Comparison of ENCODE assay signal across 9 cellular contexts in genomic region chr18:43279015-43279758, GRCh38. TPM values are rescaled to one million over a fixed set of nuclear protein-coding genes. Genes with fewer than 3 reads are reported as not detected.
DNase-seq lines count a peak whose midpoint lies in the region; ATAC-seq and TF ChIP-seq lines count a peak whose summit lies in the region.
"Had no signal": no experiment of that assay in that cellular context is flagged by ENCODE, and none has a peak within 500 bp of the region (broad histone marks: within the 10 kb centered on the region; RNA-seq: fewer than 3 reads in every experiment).

No MANE protein-coding gene starts in this region.

- no peaks in the 10 kb centered on the region for H3K4me1 ChIP-seq in Karpas-422 (ENCODE audit: low read length)

- H3K9ac ChIP-seq in Karpas-422 (ENCODE audit: low read length) = no peak overlapping the region

- H3K9me3 ChIP-seq in Karpas-422 (ENCODE audit: low read length) = no peaks in the 10 kb centered on the region

- peak; percentile 64 for ATAC-seq in GM18505 (IDR thresholded peaks at IDR 0.05; ENCODE audit: unreplicated experiment)
- ATAC-seq in GM21717 (IDR thresholded peaks at IDR 0.05; ENCODE audit: unreplicated experiment) = no peak
- ATAC-seq in HG03439 (IDR thresholded peaks at IDR 0.05; ENCODE audit: unreplicated experiment) = no peak

- no peaks in the 10 kb centered on the region for H3K36me3 Mint-ChIP-seq in CD14-positive monocyte

- no peak overlapping the region for H3K4me2 ChIP-seq in Karpas-422 (ENCODE audit: low read depth, low read length, poor library complexity, severe bottlenecking)

- no peaks in the 10 kb centered on the region for H3K36me3 ChIP-seq in Karpas-422 (ENCODE audit: insufficient read depth, low read length)

- H2AFZ ChIP-seq in Karpas-422 (ENCODE audit: low read length) = no peak overlapping the region

- H3K9me2 ChIP-seq in Karpas-422 (replicated peaks; ENCODE audit: insufficient read depth, low read length) = no peaks in the 10 kb centered on the region

- H3K79me2 ChIP-seq in Karpas-422 (ENCODE audit: low read length) = no peaks in the 10 kb centered on the region

- no peaks in the 10 kb centered on the region for H3K4me1 Mint-ChIP-seq in CD14-positive monocyte
- H3K4me1 Mint-ChIP-seq: activated B cell treated with CpG ODN at 0.5 μM for 24 hours had no signal

- no peak for TF ChIP-seq CTCF in CD14-positive monocyte (IDR thresholded peaks at IDR 0.05)

- no peaks in the 10 kb centered on the region for H3K9me3 Mint-ChIP-seq in CD14-positive monocyte
- H3K9me3 Mint-ChIP-seq: activated B cell treated with CpG ODN at 0.5 μM for 24 hours had no signal

- no peak overlapping the region for H3K27ac Mint-ChIP-seq in CD14-positive monocyte
- H3K27ac Mint-ChIP-seq: activated B cell treated with CpG ODN at 0.5 μM for 24 hours had no signal

- no peak for TF ChIP-seq POLR2A in GM18505 (IDR thresholded peaks at IDR 0.05; ENCODE audit: borderline replicate concordance, extremely low read depth, insufficient read depth, insufficient read length)

- no peak overlapping the region for H3K27ac ChIP-seq in Karpas-422 (ENCODE audit: low read length)

- H4K20me1 ChIP-seq in Karpas-422 (ENCODE audit: insufficient read depth, low read depth, low read length) = no peaks in the 10 kb centered on the region

- DNase-seq in Karpas-422 = peak; percentile 58
- peak; percentile 78 for DNase-seq in OCI-M1 (lab: John Stamatoyannopoulos, UW)
- DNase-seq in kidney glomerular epithelial cell (lab: John Stamatoyannopoulos, UW) = peak; percentile 9
- no peak for DNase-seq in CD14-positive monocyte (ENCODE audit: low spot score)
- no peak for DNase-seq in NOMO-1 treated with dmso at 0.1 percent for 144 hours (lab: John Stamatoyannopoulos, UW; ENCODE audit: unreplicated experiment)
- DNase-seq: activated B cell treated with CpG ODN at 0.5 μM for 24 hours had no signal

- no peak overlapping the region for H3K4me3 ChIP-seq in Karpas-422 (ENCODE audit: low read length)

- H3K27me3 Mint-ChIP-seq in CD14-positive monocyte (ENCODE audit: low read depth in 3 of 3) = peaks cover 4 to 16% (median 15%) of the 10 kb centered on the region in 3 donors

- no peak overlapping the region for H3K4me3 Mint-ChIP-seq in CD14-positive monocyte
- H3K4me3 Mint-ChIP-seq: activated B cell treated with CpG ODN at 0.5 μM for 24 hours had no signal

- intact Hi-C loops in CD14-positive monocyte (cut with micrococcal nuclease) = loop anchor here (10.0 kb wide), 2 partner anchors 984 to 1164 kb away; no protein-coding TSS in a partner anchor

- no peaks in the 10 kb centered on the region for H3K27me3 ChIP-seq in Karpas-422 (ENCODE audit: low read length)

RNA-seq across cellular contexts. Expression of gene SYT4, which starts 1.9 kb away (rescaled TPM):
- total RNA-seq in Karpas-422 (2014; rRNA removed; shearing (Covaris generic); ENCODE audit: low replicate concordance) = not detected in 2 replicates
- not detected for polyA plus RNA-seq in CD14-positive monocyte
- total RNA-seq: activated B cell treated with CpG ODN at 0.5 μM for 24 hours had no signal

Comparison
In these comparisons a context has a peak if more than half of its experiments do, and no peak if none do; other contexts are left out.
1. DNase-seq: peak in Karpas-422 (single experiment), OCI-M1 (single experiment) and kidney glomerular epithelial cell (single experiment); none in CD14-positive monocyte (single experiment) and NOMO-1 treated with dmso at 0.1 percent for 144 hours (single experiment).